8 cellular contexts compared by ENCODE assay signal in the genomic region with DNA sequence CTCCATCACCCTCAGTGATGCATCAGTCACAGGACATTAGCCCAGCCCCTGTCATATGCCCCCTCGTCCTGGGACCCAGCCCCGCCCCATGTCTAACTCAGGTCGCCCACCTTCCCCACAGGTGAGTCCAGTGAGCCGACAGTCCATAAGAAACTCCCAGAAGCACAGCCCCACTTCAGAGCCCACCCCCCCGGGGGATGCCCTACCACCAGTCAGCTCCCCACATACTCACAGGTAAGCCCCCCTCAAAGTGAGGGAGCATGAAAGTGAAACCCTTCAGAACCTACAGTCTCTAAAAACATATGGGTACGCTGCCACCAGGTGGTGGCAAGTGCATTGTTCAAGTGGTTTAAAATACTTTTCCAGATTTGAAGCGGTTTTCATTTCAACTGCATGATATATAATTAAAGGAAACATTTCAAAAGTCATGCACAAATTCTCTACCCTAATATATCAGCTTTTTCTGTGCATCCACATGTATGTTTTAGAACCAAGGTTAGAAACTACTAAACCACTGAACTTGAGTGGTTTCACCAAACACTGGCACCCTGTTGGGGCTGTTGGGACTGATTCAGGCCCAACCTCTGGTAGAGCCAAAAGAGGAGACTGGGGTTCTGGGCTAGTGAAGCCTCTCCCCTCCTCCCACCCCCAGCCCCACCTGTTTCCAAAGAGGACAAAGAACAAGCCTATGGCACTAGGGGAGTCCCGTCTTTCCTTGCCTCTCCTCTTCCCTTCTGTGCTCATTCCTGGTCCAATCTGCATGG. TPM values are rescaled to one million over a fixed set of nuclear protein-coding genes. Genes with fewer than 3 reads are reported as not detected.
DNase-seq lines count a peak whose midpoint lies in the region; ATAC-seq and TF ChIP-seq lines count a peak whose summit lies in the region.

No MANE protein-coding gene starts in this region.

- H3K4me3 ChIP-seq in A673 (ENCODE audit: low read depth, low read length, poor library complexity, severe bottlenecking) (no peak overlapping the region), spleen (peak overlapping the region in 1 of 8 donors; percentile 51)

- intact Hi-C loops in A673 (cut with micrococcal nuclease; ENCODE audit: unreplicated experiment): loop anchor here (5.0 to 10.0 kb wide), 2 partner anchors 61 to 169 kb away; no protein-coding TSS in a partner anchor
- intact Hi-C loops in spleen (cut with DNase I; ENCODE audit: low total_unique reads): loop anchor here (5.0 to 10.0 kb wide), 2 partner anchors 61 to 169 kb away; no protein-coding TSS in a partner anchor

- H3K9me3 ChIP-seq in A673 (ENCODE audit: low read depth, low read length, poor library complexity, severe bottlenecking): no peaks in the 10 kb centered on the region
- H3K9me3 ChIP-seq in spleen: no peaks in the 10 kb centered on the region

- no peak for TF ChIP-seq POLR2A in spleen (IDR thresholded peaks at IDR 0.05)

- H3K27me3 Mint-ChIP-seq in activated T-helper 17 cell treated with anti-CD3 and anti-CD28 coated beads, Interleukin-2, amount 50 U/mL, for 72 hours: peaks cover 6% of the 10 kb centered on the region

- TF ChIP-seq CTCF in A673 (conservative IDR thresholded peaks at IDR 0.05; ENCODE audit: low read depth, low read length): peak; percentile 65
- TF ChIP-seq CTCF in spleen (IDR thresholded peaks at IDR 0.05 in 8 of 11, conservative IDR thresholded peaks at IDR 0.05 in 3 of 11): peak; percentile 15 to 85 (median 69)

- POLR2A ChIA-PET in A673 (lab: Charles Lee; ENCODE audit: low non-redundant PET): interaction anchor here (0.6 kb wide), 1 partner anchor 13 kb away, joined by 3 read pairs; no protein-coding TSS in a partner anchor

- H3K27ac ChIP-seq in A673 (ENCODE audit: low read depth, low read length, poor library complexity, severe bottlenecking): no peak overlapping the region
- H3K27ac ChIP-seq in spleen: no peak overlapping the region

- H3K27me3 ChIP-seq in A673 (replicated peaks; ENCODE audit: insufficient read depth, low read depth, low read length, poor library complexity) (peaks cover 40% of the 10 kb centered on the region), spleen (replicated peaks in 1 of 7) (peaks cover 0 to 81% (median 41%) of the 10 kb centered on the region in 7 donors)

- WGBS in spleen, 5 donors: 40 to 50% (median 49%) methylated on average over 7 to 8 of the region's 8 CpGs

- ATAC-seq in activated T-helper 17 cell treated with anti-CD3 and anti-CD28 coated beads, Interleukin-2, amount 50 U/mL, for 72 hours (replicated peaks): no peak
- no peak for ATAC-seq in GM19023 (IDR thresholded peaks at IDR 0.05; ENCODE audit: unreplicated experiment)

- H3K4me1 ChIP-seq in A673 (ENCODE audit: insufficient read depth, low read length, poor library complexity, severe bottlenecking) (no peaks in the 10 kb centered on the region), spleen (peaks cover 37 to 72% (median 62%) of the 10 kb centered on the region in 6 donors)

- H3K4me1 Mint-ChIP-seq in activated T-helper 17 cell treated with anti-CD3 and anti-CD28 coated beads, Interleukin-2, amount 50 U/mL, for 72 hours: peaks cover 5% of the 10 kb centered on the region

- H3K36me3 Mint-ChIP-seq in activated T-helper 17 cell treated with anti-CD3 and anti-CD28 coated beads, Interleukin-2, amount 50 U/mL, for 72 hours (ENCODE audit: low read depth): no peaks in the 10 kb centered on the region

- H3K9me3 Mint-ChIP-seq in activated T-helper 17 cell treated with anti-CD3 and anti-CD28 coated beads, Interleukin-2, amount 50 U/mL, for 72 hours: no peaks in the 10 kb centered on the region

- H3K36me3 ChIP-seq in A673 (ENCODE audit: insufficient read depth, low read length, poor library complexity, severe bottlenecking): no peaks in the 10 kb centered on the region
- no peaks in the 10 kb centered on the region for H3K36me3 ChIP-seq in spleen

- H3K4me3 Mint-ChIP-seq in activated T-helper 17 cell treated with anti-CD3 and anti-CD28 coated beads, Interleukin-2, amount 50 U/mL, for 72 hours: peak overlapping the region; percentile 58

- CTCF ChIA-PET in A673 (lab: Charles Lee): interaction anchor here (1.3 kb wide), 1 partner anchor 27 kb away, joined by 3 read pairs; no protein-coding TSS in a partner anchor

- DNase-seq in A673 (ENCODE audit: low spot score): peak; percentile 61
- DNase-seq in GM03348 (ENCODE audit: low spot score): peak; percentile 72
- peak; percentile 71 for DNase-seq in NCI-H345 treated with DMSO at 0.1 percent for 48 hours (lab: John Stamatoyannopoulos, UW; ENCODE audit: unreplicated experiment)
- peak; percentile 47 for DNase-seq in globus pallidus (ENCODE audit: low spot score)
- DNase-seq in spleen: no peak
- DNase-seq in NCI-H128 (lab: John Stamatoyannopoulos, UW; ENCODE audit: unreplicated experiment): no peak

- no TSS peak for BruUV-seq in A673 (replicated peaks; lab: Mats Ljungman, UMichigan)

- no peak overlapping the region for H3K27ac Mint-ChIP-seq in activated T-helper 17 cell treated with anti-CD3 and anti-CD28 coated beads, Interleukin-2, amount 50 U/mL, for 72 hours

RNA-seq across cellular contexts. Expression of a gene that starts 17.3 kb away (rescaled TPM):
- total RNA-seq in A673 (2021) (0.66 and 0.90 TPM in 2 replicates), spleen (10 to 100 TPM in 1 of 7 donors, 1 to 10 TPM in 6; 4.2 to 14.7 (median 7.0) TPM)
- 10 to 100 TPM; 23.6 to 34.6 TPM for total RNA-seq in activated T-helper 17 cell treated with anti-CD3 and anti-CD28 coated beads, Interleukin-2, amount 50 U/mL, for 72 hours
- 10 to 100 TPM in 1 of 3 donors, 1 to 10 TPM in 2; 7.3 to 11.6 (median 8.5) TPM for polyA plus RNA-seq in spleen

RNA-seq across cellular contexts. Expression of a gene that starts 24.0 kb away (rescaled TPM):
- total RNA-seq in A673 (2021) (173 and 175 TPM in 2 replicates), spleen (100 to 1,000 TPM; 160 to 292 (median 229) TPM)
- total RNA-seq in activated T-helper 17 cell treated with anti-CD3 and anti-CD28 coated beads, Interleukin-2, amount 50 U/mL, for 72 hours: 100 to 1,000 TPM; 131 to 255 TPM
- 100 to 1,000 TPM; 108 to 177 (median 125) TPM for polyA plus RNA-seq in spleen

RNA-seq across cellular contexts. Expression of a gene that starts 27.7 kb away (rescaled TPM):
- total RNA-seq in A673 (2021) (13.6 and 17.6 TPM in 2 replicates), spleen (10 to 100 TPM; 20.1 to 37.6 (median 32.4) TPM)
- 10 to 100 TPM; 11.7 to 14.6 TPM for total RNA-seq in activated T-helper 17 cell treated with anti-CD3 and anti-CD28 coated beads, Interleukin-2, amount 50 U/mL, for 72 hours
- 10 to 100 TPM; 18.7 to 30.8 (median 24.7) TPM for polyA plus RNA-seq in spleen

RNA-seq across cellular contexts. Expression of a gene that starts 28.3 kb away (rescaled TPM):
- 56.3 and 56.7 TPM in 2 replicates for total RNA-seq in A673 (2021)
- total RNA-seq in activated T-helper 17 cell treated with anti-CD3 and anti-CD28 coated beads, Interleukin-2, amount 50 U/mL, for 72 hours: 10 to 100 TPM; 43.2 to 56.0 TPM
- total RNA-seq in spleen: 10 to 100 TPM; 28.3 to 44.9 (median 31.7) TPM
- polyA plus RNA-seq in spleen: 10 to 100 TPM; 21.8 to 31.4 (median 25.1) TPM

RNA-seq across cellular contexts. Expression of a gene that starts 54.0 kb away (rescaled TPM):
- 81.3 and 82.9 TPM in 2 replicates for total RNA-seq in A673 (2021)
- 10 to 100 TPM; 42.3 to 60.9 TPM for total RNA-seq in activated T-helper 17 cell treated with anti-CD3 and anti-CD28 coated beads, Interleukin-2, amount 50 U/mL, for 72 hours
- total RNA-seq in spleen: 10 to 100 TPM; 26.0 to 56.4 (median 50.9) TPM
- polyA plus RNA-seq in spleen: 10 to 100 TPM; 13.9 to 44.5 (median 17.4) TPM

Comparison
In these comparisons a context has a peak if more than half of its experiments do, and no peak if none do; other contexts are left out.
1. DNase-seq: peak in A673 (single experiment), GM03348 (single experiment), NCI-H345 treated with DMSO at 0.1 percent for 48 hours (single experiment) and globus pallidus (single experiment); none in spleen (single experiment) and NCI-H128 (single experiment).